In genomic region chr3:52408466-52408865, GRCh38 we compare ENCODE assay signal across 1 cellular context.
TF ChIP-seq lines count a peak whose summit lies in the region.

No MANE protein-coding gene starts in this region.

TF ChIP-seq in SK-N-SH treated with all-trans-retinoic acid at 6 μM for 48 hours, 23 proteins besides CTCF, POLR2A, EP300 and RAD21 (continued from another document):
- TF ChIP-seq ZC3H10 (CRISPR knock-in tag; IDR thresholded peaks at IDR 0.05) (no peak), ZNF70 (CRISPR knock-in tag; IDR thresholded peaks at IDR 0.05) (no peak), TCF4 (CRISPR knock-in tag; IDR thresholded peaks at IDR 0.05; ENCODE audit: borderline replicate concordance) (no peak), ARNTL (CRISPR knock-in tag; IDR thresholded peaks at IDR 0.05; ENCODE audit: borderline replicate concordance, low read depth) (no peak), GLIS3 (CRISPR knock-in tag; IDR thresholded peaks at IDR 0.05) (no peak), ZNF8 (CRISPR knock-in tag; IDR thresholded peaks at IDR 0.05) (no peak), CSDC2 (CRISPR knock-in tag; IDR thresholded peaks at IDR 0.05) (no peak), OSR1 (CRISPR knock-in tag; IDR thresholded peaks at IDR 0.05) (no peak), BACH2 (CRISPR knock-in tag; IDR thresholded peaks at IDR 0.05; ENCODE audit: borderline replicate concordance) (no peak), ZNF565 (CRISPR knock-in tag; conservative IDR thresholded peaks at IDR 0.05; ENCODE audit: low read depth) (no peak), PPARA (CRISPR knock-in tag; IDR thresholded peaks at IDR 0.05; ENCODE audit: borderline replicate concordance) (no peak), SNAI2 (CRISPR knock-in tag; IDR thresholded peaks at IDR 0.05) (no peak)
- TF ChIP-seq, protein P1, sequence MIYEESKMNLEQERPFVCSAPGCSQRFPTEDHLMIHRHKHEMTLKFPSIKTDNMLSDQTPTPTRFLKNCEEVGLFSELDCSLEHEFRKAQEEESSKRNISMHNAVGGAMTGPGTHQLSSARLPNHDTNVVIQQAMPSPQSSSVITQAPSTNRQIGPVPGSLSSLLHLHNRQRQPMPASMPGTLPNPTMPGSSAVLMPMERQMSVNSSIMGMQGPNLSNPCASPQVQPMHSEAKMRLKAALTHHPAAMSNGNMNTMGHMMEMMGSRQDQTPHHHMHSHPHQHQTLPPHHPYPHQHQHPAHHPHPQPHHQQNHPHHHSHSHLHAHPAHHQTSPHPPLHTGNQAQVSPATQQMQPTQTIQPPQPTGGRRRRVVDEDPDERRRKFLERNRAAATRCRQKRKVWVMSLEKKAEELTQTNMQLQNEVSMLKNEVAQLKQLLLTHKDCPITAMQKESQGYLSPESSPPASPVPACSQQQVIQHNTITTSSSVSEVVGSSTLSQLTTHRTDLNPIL (CRISPR knock-in tag; IDR thresholded peaks at IDR 0.05; ENCODE audit: low read depth), result no peak
